Comparison of ENCODE assay signal across 8 cellular contexts in the genomic region with DNA sequence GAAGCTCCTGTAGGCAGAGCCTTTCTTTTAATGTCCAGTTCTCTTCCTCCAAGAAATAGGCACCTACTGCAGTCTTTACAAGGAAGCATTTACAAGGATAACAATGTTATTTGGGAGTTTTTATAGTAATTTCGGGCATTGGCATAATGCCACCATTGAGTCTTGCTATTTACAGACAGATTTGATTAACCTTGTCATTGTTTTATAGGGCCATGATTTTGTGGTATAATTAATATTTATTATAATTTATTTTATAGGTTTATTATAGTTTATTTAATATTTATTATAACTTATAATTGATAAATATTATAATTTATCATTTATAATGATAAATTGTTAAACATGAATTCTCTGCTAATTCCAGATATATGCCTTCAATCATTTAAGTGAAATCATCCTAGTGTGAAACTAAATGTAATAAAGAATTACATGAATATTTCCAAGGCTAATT. TPM values are rescaled to one million over a fixed set of nuclear protein-coding genes. Genes with fewer than 3 reads are reported as not detected.
DNase-seq lines count a peak whose midpoint lies in the region; ATAC-seq and TF ChIP-seq lines count a peak whose summit lies in the region.

No MANE protein-coding gene starts in this region.

- intact Hi-C loops in left ventricle myocardium superior (cut with micrococcal nuclease) (no loop called here), ascending aorta (cut with DNase I) (loop anchor here (2.0 to 5.0 kb wide), 3 partner anchors 43 to 163 kb away; a partner anchor contains a TSS), uterus (cut with DNase I; ENCODE audit: low total_unique reads) (no loop called here)

- H3K4me1 ChIP-seq in right atrium auricular region (peaks cover 0 to 18% of the 10 kb centered on the region in 2 donors), ascending aorta (peaks cover 0 to 5% of the 10 kb centered on the region in 2 donors), uterus (no peaks in the 10 kb centered on the region)

- H3K9me3 ChIP-seq in right atrium auricular region (no peaks in the 10 kb centered on the region), ascending aorta (no peaks in the 10 kb centered on the region), uterus (no peaks in the 10 kb centered on the region)

- H3K27ac ChIP-seq in right atrium auricular region (peak overlapping the region; percentile 89 to 93), ascending aorta (peak overlapping the region; percentile 67 to 92), uterus (peak overlapping the region; percentile 81 to 93)

- H3K4me3 Mint-ChIP-seq in memory B cell: peak overlapping the region; percentile 88

- H3K4me3 ChIP-seq in right atrium auricular region (peak overlapping the region; percentile 61 to 67), ascending aorta (peak overlapping the region; percentile 63 to 70), uterus (peak overlapping the region; percentile 46 to 83)

- no peaks in the 10 kb centered on the region for H3K36me3 ChIP-seq in right atrium auricular region
- H3K36me3 ChIP-seq in ascending aorta: no peaks in the 10 kb centered on the region
- no peaks in the 10 kb centered on the region for H3K36me3 ChIP-seq in uterus

- H3K4me1 Mint-ChIP-seq in memory B cell: peaks cover 11% of the 10 kb centered on the region

- H3K27me3 Mint-ChIP-seq in memory B cell: no peaks in the 10 kb centered on the region

- no peak for TF ChIP-seq POLR2A in uterus (IDR thresholded peaks at IDR 0.05)

- H3K27me3 ChIP-seq in right atrium auricular region (no peaks in the 10 kb centered on the region), ascending aorta (no peaks in the 10 kb centered on the region), uterus (no peaks in the 10 kb centered on the region)

- no peak for TF ChIP-seq CTCF in right atrium auricular region (IDR thresholded peaks at IDR 0.05)
- no peak for TF ChIP-seq CTCF in ascending aorta (IDR thresholded peaks at IDR 0.05)
- no peak for TF ChIP-seq CTCF in uterus (IDR thresholded peaks at IDR 0.05)

- no peaks in the 10 kb centered on the region for H3K9me3 Mint-ChIP-seq in memory B cell

- no peak for DNase-seq in right atrium auricular region (ENCODE audit: low spot score)
- no peak for DNase-seq in left ventricle myocardium superior
- no peak for DNase-seq in ascending aorta (ENCODE audit: low spot score in 2 of 2)
- DNase-seq in memory B cell (ENCODE audit: low spot score in 2 of 2): no peak
- no peak for DNase-seq in uterus
- DNase-seq in DMS79 treated with DMSO at 0.1 percent for 48 hours (lab: John Stamatoyannopoulos, UW): no peak
- no peak for DNase-seq in A172 (ENCODE audit: low spot score)
- no peak for DNase-seq in NCI-H526 treated with DMSO at 0.1 percent for 48 hours (lab: John Stamatoyannopoulos, UW)

- ATAC-seq in left ventricle myocardium superior (no peak), memory B cell (ENCODE audit: low read depth) (no peak)

- H3K27ac Mint-ChIP-seq in memory B cell: peak overlapping the region; percentile 93

- H3K36me3 Mint-ChIP-seq in memory B cell: peaks cover 17% of the 10 kb centered on the region

RNA-seq across cellular contexts. Expression of a gene that starts 0.6 kb away (rescaled TPM):
- 10 to 100 TPM; 10.7 to 15.5 TPM for total RNA-seq in right atrium auricular region
- total RNA-seq in left ventricle myocardium superior: 16.9 TPM
- total RNA-seq in ascending aorta: 28.7 TPM
- total RNA-seq in uterus: 10 to 100 TPM; 13.8 to 91.6 (median 23.5) TPM
- total RNA-seq in A172 (2014; rRNA removed; shearing (Covaris generic)): 25.8 and 34.6 TPM in 2 replicates
